8 cellular contexts compared by ENCODE assay signal in genomic region chr1:78619446-78619802, GRCh38. TPM values are rescaled to one million over a fixed set of nuclear protein-coding genes. Genes with fewer than 3 reads are reported as not detected.
DNase-seq lines count a peak whose midpoint lies in the region; ATAC-seq and TF ChIP-seq lines count a peak whose summit lies in the region.

No MANE protein-coding gene starts in this region.

- H3K79me2 ChIP-seq in trophoblast cell (ENCODE audit: control insufficient read depth, insufficient read depth, low read length, poor library complexity): no peaks in the 10 kb centered on the region

- no peak overlapping the region for H2BK12ac ChIP-seq in trophoblast cell (ENCODE audit: low read length)

- no peak overlapping the region for H3K18ac ChIP-seq in trophoblast cell (ENCODE audit: low read length)

- no TSS peak for BruUV-seq in Panc1 (replicated peaks; lab: Mats Ljungman, UMichigan)

- H4K91ac ChIP-seq in trophoblast cell (ENCODE audit: low read depth, low read length): no peak overlapping the region

- no peaks in the 10 kb centered on the region for H3K27me3 ChIP-seq in Panc1 (ENCODE audit: control insufficient read depth, insufficient read depth, low read length)
- no peaks in the 10 kb centered on the region for H3K27me3 ChIP-seq in stomach
- H3K27me3 ChIP-seq in trophoblast cell (ENCODE audit: insufficient read depth, low read length): no peaks in the 10 kb centered on the region

- H4K12ac ChIP-seq in trophoblast cell (ENCODE audit: low read depth, low read length): no peak overlapping the region

- TF ChIP-seq EP300 in stomach (IDR thresholded peaks at IDR 0.05): no peak

- no peak overlapping the region for H2AFZ ChIP-seq in trophoblast cell (ENCODE audit: insufficient read depth, low read length, poor library complexity)

- no peaks in the 10 kb centered on the region for H3K36me3 ChIP-seq in Panc1 (ENCODE audit: control insufficient read depth, insufficient read depth, low read length)
- H3K36me3 ChIP-seq in stomach: no peaks in the 10 kb centered on the region
- no peaks in the 10 kb centered on the region for H3K36me3 ChIP-seq in trophoblast cell (ENCODE audit: control insufficient read depth in 1 of 2, insufficient read depth in 2 of 2, low read length in 2 of 2)

- WGBS in stomach, 5 donors: 47 to 65% (median 60%) methylated on average over 4 of the region's 4 CpGs
- no CpG with 5 or more reads among the region's 4 CpGs for WGBS in trophoblast cell (ENCODE audit: extremely low coverage, insufficient coverage, insufficient read length)

- DNase-seq in AG04449 (ENCODE audit: low read depth, low spot score): no peak
- DNase-seq in Panc1 (ENCODE audit: low read depth, low spot score): no peak
- peak; percentile 8 for DNase-seq in fibroblast of the conjunctiva (ENCODE audit: low read depth)
- no peak for DNase-seq in stomach
- no peak for DNase-seq in posterior cingulate gyrus
- no peak for DNase-seq in trophoblast cell
- DNase-seq in activated CD8-positive, alpha-beta memory T cell treated with anti-CD3 and anti-CD28 coated beads for 24 hours: no peak

- H2BK120ac ChIP-seq in trophoblast cell (ENCODE audit: insufficient read depth, low read length, poor library complexity): no peak overlapping the region

- no peak overlapping the region for H3K4me2 ChIP-seq in trophoblast cell (ENCODE audit: low read length)

- POLR2A ChIA-PET in AG04449 (lab: Yijun Ruan, JAX): no interaction called here
- POLR2A ChIA-PET in Panc1 (lab: Charles Lee): no interaction called here

- ATAC-seq in GM21360 (IDR thresholded peaks at IDR 0.05; ENCODE audit: unreplicated experiment) (peak; percentile 16), Panc1 (peak; percentile 51; the same call in 1 of the 2 replicates)

- CTCF ChIA-PET in AG04449 (lab: Yijun Ruan, JAX): interaction anchor here (1.3 to 3.2 kb wide), 7 partner anchors 50 to 488 kb away, joined by 3 to 29 read pairs (median 13); no protein-coding TSS in a partner anchor
- CTCF ChIA-PET in Panc1 (lab: Charles Lee): interaction anchor here (0.7 kb wide), 1 partner anchor 129 kb away, joined by 3 read pairs; no protein-coding TSS in a partner anchor

- H3K79me1 ChIP-seq in trophoblast cell (ENCODE audit: low read length): no peaks in the 10 kb centered on the region

- no peak overlapping the region for H3K23ac ChIP-seq in trophoblast cell (ENCODE audit: low read length)

- no peak overlapping the region for H4K8ac ChIP-seq in trophoblast cell (ENCODE audit: low read depth, low read length)

- H3K9me3 ChIP-seq in Panc1 (ENCODE audit: control insufficient read depth, insufficient read depth, low read depth, low read length) (no peaks in the 10 kb centered on the region), stomach (no peaks in the 10 kb centered on the region), trophoblast cell (ENCODE audit: insufficient read depth, low read depth, low read length) (no peaks in the 10 kb centered on the region)

- no peak overlapping the region for H2AK5ac ChIP-seq in trophoblast cell (ENCODE audit: low read length)

- no peaks in the 10 kb centered on the region for H3K4me1 ChIP-seq in Panc1 (ENCODE audit: control insufficient read depth, insufficient read depth, low read length)
- H3K4me1 ChIP-seq in stomach: peaks cover 8 to 42% (median 34%) of the 10 kb centered on the region in 4 donors
- H3K4me1 ChIP-seq in trophoblast cell (ENCODE audit: control insufficient read depth in 1 of 2, insufficient read depth in 2 of 2, low read length in 2 of 2): no peaks in the 10 kb centered on the region

- TF ChIP-seq CTCF in AG04449 (IDR thresholded peaks at IDR 0.05; ENCODE audit: insufficient read depth, low read length, missing control alignments): no peak
- no peak for TF ChIP-seq CTCF in Panc1 (IDR thresholded peaks at IDR 0.05)
- TF ChIP-seq CTCF in stomach (IDR thresholded peaks at IDR 0.05): no peak

- no peak overlapping the region for H3K4ac ChIP-seq in trophoblast cell (ENCODE audit: low read depth, low read length)

- H3K27ac ChIP-seq in Panc1 (ENCODE audit: low read length): no peak overlapping the region
- peak overlapping the region in 4 of 5 donors; percentile 64 to 79 (median 76) for H3K27ac ChIP-seq in stomach
- H3K27ac ChIP-seq in trophoblast cell (ENCODE audit: low read depth, low read length): no peak overlapping the region

- no peak for TF ChIP-seq POLR2A in stomach (IDR thresholded peaks at IDR 0.05)

- H3K9ac ChIP-seq in trophoblast cell (ENCODE audit: low read length): no peak overlapping the region

- in situ Hi-C loops in Panc1 (cut with HindIII; ENCODE audit: low pct_unique_long_range_greater_than_20kb, low sequenced_read_pairs): no loop called here

- no peak overlapping the region for H3K14ac ChIP-seq in trophoblast cell (ENCODE audit: low read length)

- peak overlapping the region; percentile 39; the same call in 1 of the 2 replicates for H3K4me3 ChIP-seq in AG04449 (ENCODE audit: low read depth, low read length)
- no peak overlapping the region for H3K4me3 ChIP-seq in Panc1 (ENCODE audit: low read depth in 2 of 2, low read length in 2 of 2)
- H3K4me3 ChIP-seq in stomach: peak overlapping the region; percentile 31 to 39 (median 36)
- H3K4me3 ChIP-seq in trophoblast cell (ENCODE audit: low read depth, low read length): no peak overlapping the region

- H2BK5ac ChIP-seq in trophoblast cell (ENCODE audit: low read depth, low read length, poor library complexity): no peak overlapping the region

- intact Hi-C loops in Panc1 (cut with micrococcal nuclease; ENCODE audit: unreplicated experiment): no loop called here
- intact Hi-C loops in stomach (cut with DNase I; ENCODE audit: low total_unique reads): loop anchor here (10.0 kb wide), 1 partner anchor 55 kb away; no protein-coding TSS in a partner anchor
- intact Hi-C loops in posterior cingulate gyrus (cut with DNase I): loop anchor here (5.0 kb wide), 1 partner anchor 33 kb away; no protein-coding TSS in a partner anchor

RNA-seq across cellular contexts. Expression of gene IFI44L, which starts 0.8 kb away (rescaled TPM):
- 0.10 TPM for total RNA-seq in Panc1 (2021; ENCODE audit: unreplicated experiment)
- not detected for polyA plus RNA-seq in Panc1 (2012; ENCODE audit: insufficient read length)
- total RNA-seq in stomach: 10 to 100 TPM in 1 of 5 donors, 1 to 10 TPM in 3, under 1 TPM in 1; 0.29 to 27.4 (median 7.0) TPM
- 1 to 10 TPM; 2.9 to 6.9 (median 4.9) TPM for polyA plus RNA-seq in stomach
- polyA plus RNA-seq in trophoblast cell (2013): not detected in 2 replicates

RNA-seq across cellular contexts. Expression of gene IFI44, which starts 30.2 kb away (rescaled TPM):
- 2.0 TPM for total RNA-seq in Panc1 (2021; ENCODE audit: unreplicated experiment)
- polyA plus RNA-seq in Panc1 (2012; ENCODE audit: insufficient read length): not detected
- total RNA-seq in stomach: 10 to 100 TPM in 4 of 5 donors, not detected in 1; 14.3 to 62.2 (median 21.8) TPM
- 10 to 100 TPM; 17.8 to 27.4 (median 23.8) TPM for polyA plus RNA-seq in stomach
- polyA plus RNA-seq in trophoblast cell (2013): not detected in 2 replicates

Comparison
In these comparisons a context has a peak if more than half of its experiments do, and no peak if none do; other contexts are left out.
1. H3K4me3 ChIP-seq: peak in AG04449 (single experiment) and stomach (4 of 4); none in Panc1 (0 of 2) and trophoblast cell (single experiment).
2. H3K27ac ChIP-seq: peak in stomach (4 of 5); none in Panc1 (single experiment) and trophoblast cell (single experiment).